Comparison of ENCODE assay signal across 26 cellular contexts in the genomic region with DNA sequence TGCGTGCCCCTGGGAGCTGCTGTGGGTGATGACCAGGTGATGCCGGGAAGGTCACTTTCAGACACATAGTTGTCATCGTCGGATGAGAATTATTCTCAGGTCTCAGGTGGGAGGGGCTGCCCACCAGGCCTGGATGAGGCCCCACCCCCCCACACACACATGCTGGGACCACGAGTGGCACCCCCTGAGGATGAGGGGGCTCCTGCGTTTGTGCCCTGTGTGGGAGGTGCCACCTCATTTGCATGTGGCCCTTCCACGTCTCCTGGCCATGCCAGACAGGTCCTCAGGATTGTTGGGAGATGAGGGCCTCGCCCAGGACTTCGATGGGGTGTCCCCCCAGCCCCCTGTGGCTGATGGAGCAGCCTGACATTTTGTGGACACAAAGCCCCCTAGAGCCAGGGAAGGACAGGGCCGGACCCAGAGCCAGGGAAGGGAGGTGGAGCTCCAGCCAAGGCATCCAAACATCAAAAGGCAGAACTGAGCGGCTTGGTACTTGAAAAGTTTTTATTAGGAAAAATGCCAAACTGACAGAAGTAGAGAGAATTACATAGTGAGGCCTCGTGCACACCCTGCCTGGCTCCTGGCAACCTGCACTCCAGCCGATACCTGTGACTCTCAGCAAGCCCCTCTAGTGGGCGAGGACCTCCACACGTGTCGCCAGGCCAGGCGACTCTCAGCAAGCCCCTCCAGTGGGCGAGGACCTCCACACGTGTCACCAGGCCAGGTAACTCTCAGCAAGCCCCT. TPM values are rescaled to one million over a fixed set of nuclear protein-coding genes. Genes with fewer than 3 reads are reported as not detected.
DNase-seq lines count a peak whose midpoint lies in the region; ATAC-seq, FAIRE-seq and TF ChIP-seq lines count a peak whose summit lies in the region.
"Had no signal": no experiment of that assay in that cellular context is flagged by ENCODE, and none has a peak within 500 bp of the region (broad histone marks: within the 10 kb centered on the region; RNA-seq: fewer than 3 reads in every experiment).

No MANE protein-coding gene starts in this region.

- H3K36me3 Mint-ChIP-seq in CD14-positive monocyte (no peaks in the 10 kb centered on the region), T-cell (peaks cover 6% of the 10 kb centered on the region)

- H2AFZ ChIP-seq in neuronal stem cell (ENCODE audit: low read length) = no peak overlapping the region

- no peak overlapping the region for H4K91ac ChIP-seq in neuronal stem cell (ENCODE audit: low read depth, low read length, poor library complexity)

- H3K23ac ChIP-seq in neuronal stem cell (ENCODE audit: low read depth, low read length, poor library complexity) = no peak overlapping the region

- no CpG with 5 or more reads among the region's 19 CpGs for WGBS in neuronal stem cell (ENCODE audit: extremely low coverage in 2 of 2, insufficient read length in 2 of 2, insufficient replicate concordance in 1 of 2), 2 donors

- no peak overlapping the region for H3K18ac ChIP-seq in neuronal stem cell (ENCODE audit: low read length)

- TF ChIP-seq CTCF in CD14-positive monocyte (IDR thresholded peaks at IDR 0.05) = no peak
- no peak for TF ChIP-seq CTCF in kidney (IDR thresholded peaks at IDR 0.05; ENCODE audit: borderline replicate concordance, extremely low read depth, insufficient read depth)

- DNase-seq in CD14-positive monocyte (ENCODE audit: low spot score) (peak; percentile 37), kidney (peak; percentile 48), neuronal stem cell (ENCODE audit: low spot score) (no peak), NCI-H1694 treated with DMSO at 0.1 percent for 48 hours (lab: John Stamatoyannopoulos, UW) (no peak), T-cell (no peak)
- no peak for DNase-seq in stimulated activated CD4-positive, alpha-beta T cell treated with anti-CD3 and anti-CD28 coated beads, Interleukin-4, amount 100 ng/mL, for 24 hours
- DNase-seq: Calu3; GF-D8; GOT3; HFFc6; Karpas-422; NCI-H1092 treated with DMSO at 0.1 percent for 48 hours; NCI-H1436 treated with DMSO at 0.1 percent for 48 hours; NCI-H1930; NCI-H2107; NCI-H446 treated with DMSO at 0.1 percent for 48 hours; NCI-H526; NCI-H82; NK-92 treated with Interleukin-12 subunit alpha and Interleukin-12 subunit beta, amount 100 ng/mL, for 24 hours; PC-3 had no signal

- H3K4me1 ChIP-seq in BLaER1 (peaks cover 100% of the 10 kb centered on the region), kidney (ENCODE audit: control insufficient read depth in 1 of 2, insufficient read depth in 1 of 2, low read depth in 1 of 2, low read length in 2 of 2) (peaks cover 9% of the 10 kb centered on the region in 2 donors), neuronal stem cell (ENCODE audit: control insufficient read depth in 2 of 2, insufficient read depth in 1 of 2, low read depth in 1 of 2, low read length in 2 of 2) (peaks cover 0 to 5% of the 10 kb centered on the region in 2 donors)
- H3K4me1 ChIP-seq: A549, HAP-1 had no signal

- peaks cover 19% of the 10 kb centered on the region for H3K36me3 ChIP-seq in BLaER1
- no peaks in the 10 kb centered on the region for H3K36me3 ChIP-seq in kidney (ENCODE audit: control insufficient read depth in 1 of 2, insufficient read depth in 2 of 2, low read length in 2 of 2)
- peaks cover 0 to 3% of the 10 kb centered on the region in 2 donors for H3K36me3 ChIP-seq in neuronal stem cell (replicated peaks in 1 of 2; ENCODE audit: control insufficient read depth in 2 of 2, insufficient read depth in 2 of 2, low read length in 2 of 2)
- H3K36me3 ChIP-seq: HAP-1 had no signal

- H3K79me1 ChIP-seq in neuronal stem cell (ENCODE audit: low read depth, low read length) = peaks cover 10% of the 10 kb centered on the region

- no peak overlapping the region for H3K4ac ChIP-seq in neuronal stem cell (ENCODE audit: low read length)

- H3K4me1 Mint-ChIP-seq in CD14-positive monocyte (no peaks in the 10 kb centered on the region), T-cell (no peaks in the 10 kb centered on the region)

- peaks cover 91% of the 10 kb centered on the region for H4K20me1 ChIP-seq in BLaER1

- no peak overlapping the region for H4K8ac ChIP-seq in neuronal stem cell (ENCODE audit: low read depth, low read length)

- H3K27ac ChIP-seq in BLaER1 = peak overlapping the region; percentile 71; the same call in 1 of the 2 replicates
- no peak overlapping the region for H3K27ac ChIP-seq in kidney (ENCODE audit: low read depth in 2 of 2, low read length in 2 of 2)
- no peak overlapping the region for H3K27ac ChIP-seq in neuronal stem cell (replicated peaks; ENCODE audit: low read length)
- H3K27ac ChIP-seq: A549, HL-60 had no signal

- H3K4me2 ChIP-seq in BLaER1 = peak overlapping the region; percentile 90
- H3K4me2 ChIP-seq in neuronal stem cell (ENCODE audit: insufficient read depth, low read length, poor library complexity, severe bottlenecking) = no peak overlapping the region
- H3K4me2 ChIP-seq: A549 had no signal

- H3K27ac Mint-ChIP-seq in CD14-positive monocyte (no peak overlapping the region), T-cell (no peak overlapping the region)
- H3K27ac Mint-ChIP-seq: HFFc6 had no signal

- H2BK5ac ChIP-seq in neuronal stem cell (ENCODE audit: low read length) = no peak overlapping the region

- no peaks in the 10 kb centered on the region for H3K27me3 ChIP-seq in BLaER1
- H3K27me3 ChIP-seq in neuronal stem cell (ENCODE audit: control insufficient read depth in 3 of 3, insufficient read depth in 3 of 3, low read depth in 1 of 3, low read length in 3 of 3) = peaks cover 0 to 3% (median 0%) of the 10 kb centered on the region in 3 experiments

- H2BK12ac ChIP-seq in neuronal stem cell (ENCODE audit: low read length) = peak overlapping the region; percentile 16

- FAIRE-seq in kidney (lab: Jason Lieb, UNC) = no peak
- FAIRE-seq: A549, GM12891 had no signal

- H2AK5ac ChIP-seq in neuronal stem cell (ENCODE audit: low read depth, low read length) = no peak overlapping the region

- no peak overlapping the region for H3K14ac ChIP-seq in neuronal stem cell (ENCODE audit: low read length)

- peaks cover 2 to 8% (median 6%) of the 10 kb centered on the region in 3 donors for H3K27me3 Mint-ChIP-seq in CD14-positive monocyte (ENCODE audit: low read depth in 3 of 3)
- no peaks in the 10 kb centered on the region for H3K27me3 Mint-ChIP-seq in T-cell

- H3K9me3 Mint-ChIP-seq in CD14-positive monocyte (peaks cover 0 to 1% (median 0%) of the 10 kb centered on the region in 7 donors), T-cell (no peaks in the 10 kb centered on the region)
- H3K9me3 Mint-ChIP-seq: HFFc6 had no signal

- POLR2A ChIA-PET in T-cell (lab: Charles Lee) = no interaction called here

- H3K4me3 ChIP-seq in BLaER1 (peak overlapping the region; percentile 53; the same call in 1 of the 2 replicates), kidney (ENCODE audit: low read length in 2 of 2) (no peak overlapping the region), neuronal stem cell (ENCODE audit: low read length in 2 of 2) (no peak overlapping the region)
- H3K4me3 ChIP-seq: A549, HAP-1 had no signal

- H2BK15ac ChIP-seq in neuronal stem cell (ENCODE audit: low read length) = no peak overlapping the region

- intact Hi-C loops in CD14-positive monocyte (cut with micrococcal nuclease) (no loop called here), kidney (cut with DNase I) (no loop called here)

- ATAC-seq in T-cell (replicated peaks in 1 of 4) = no peak
- no peak for ATAC-seq in GM18511 (IDR thresholded peaks at IDR 0.05; ENCODE audit: unreplicated experiment)
- ATAC-seq: A549, PC-3 had no signal

- H3K9ac ChIP-seq in BLaER1 (no peak overlapping the region), kidney (ENCODE audit: low read length in 2 of 2) (no peak overlapping the region), neuronal stem cell (ENCODE audit: low read depth, low read length, poor library complexity) (no peak overlapping the region)

- H2BK120ac ChIP-seq in neuronal stem cell (ENCODE audit: low read depth, low read length) = no peak overlapping the region

- no peak overlapping the region for H3K4me3 Mint-ChIP-seq in CD14-positive monocyte
- H3K4me3 Mint-ChIP-seq in T-cell = no peak overlapping the region
- H3K4me3 Mint-ChIP-seq: HFFc6 had no signal

- CTCF ChIA-PET in T-cell (lab: Charles Lee) = no interaction called here

- H3K9me3 ChIP-seq in BLaER1 (no peaks in the 10 kb centered on the region), kidney (ENCODE audit: control insufficient read depth in 1 of 2, low read length in 2 of 2) (no peaks in the 10 kb centered on the region), neuronal stem cell (replicated peaks in 1 of 2; ENCODE audit: control insufficient read depth in 2 of 2, insufficient read depth in 1 of 2, low read depth in 1 of 2, low read length in 2 of 2) (peaks cover 0 to 2% of the 10 kb centered on the region in 2 donors)
- H3K9me3 ChIP-seq: A549, HAP-1 had no signal

RNA-seq across cellular contexts. Expression of a gene that starts 55.7 kb away (rescaled TPM):
- 1 to 10 TPM in 1 of 2 donors, under 1 TPM in 1; 0.74 to 1.4 TPM for polyA plus RNA-seq in CD14-positive monocyte
- 24.7 TPM for total RNA-seq in kidney
- 42.4 TPM for polyA plus RNA-seq in kidney (ENCODE audit: insufficient read depth, low read depth, low replicate concordance)
- polyA plus RNA-seq in neuronal stem cell (2013, experiment 1 of 2) = 29.7 TPM
- polyA plus RNA-seq in neuronal stem cell (2013, experiment 2 of 2) = 28.1 TPM
- 10 to 100 TPM; 27.5 to 36.9 (median 31.0) TPM for total RNA-seq in T-cell

Comparison
In these comparisons a context has a peak if more than half of its experiments do, and no peak if none do; other contexts are left out.
1. DNase-seq: peak in CD14-positive monocyte (single experiment) and kidney (single experiment); none in neuronal stem cell (single experiment), NCI-H1694 treated with DMSO at 0.1 percent for 48 hours (single experiment), stimulated activated CD4-positive, alpha-beta T cell treated with anti-CD3 and anti-CD28 coated beads, Interleukin-4, amount 100 ng/mL, for 24 hours (single experiment) and T-cell (0 of 34).